In the genomic region with DNA sequence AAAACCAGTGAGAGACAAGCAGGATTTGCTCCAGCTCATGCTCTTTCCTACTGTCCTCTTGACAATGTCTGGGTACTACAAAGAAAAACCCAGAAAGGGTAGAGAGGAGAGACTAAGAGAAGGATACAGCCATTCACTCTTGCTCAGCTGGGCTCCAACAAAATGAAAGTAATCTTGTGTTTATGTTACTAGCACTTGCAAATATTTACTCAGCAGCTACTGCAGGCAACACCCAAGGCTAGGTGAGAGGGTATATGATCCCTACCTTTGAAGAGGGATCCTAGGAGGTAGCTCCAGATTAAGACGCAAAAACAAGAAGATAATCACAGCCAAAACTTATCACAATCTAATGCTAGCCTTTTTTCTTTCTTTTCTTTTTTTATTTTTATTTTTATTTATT, we compare ENCODE assay signal across 17 cellular contexts.
"Had no signal": no experiment of that assay in that cellular context is flagged by ENCODE, and none has a peak within 500 bp of the region (broad histone marks: within the 10 kb centered on the region; RNA-seq: fewer than 3 reads in every experiment).

No MANE protein-coding gene starts in this region.

- H3K4me3 ChIP-seq: breast epithelium, heart left ventricle, neural progenitor cell, ovary, thyroid gland, vagina had no signal

- H3K4me1 ChIP-seq: breast epithelium, thyroid gland had no signal

- H3K9me3 ChIP-seq: breast epithelium, heart left ventricle, ovary, thyroid gland, vagina had no signal

- ATAC-seq: activated T-helper 17 cell treated with anti-CD3 and anti-CD28 coated beads, Interleukin-2, amount 50 U/mL, for 72 hours; heart left ventricle; left cardiac atrium; stimulated activated naive B cell treated with anti-CD40 and anti-IgM and Interleukin-4, amounts not matched to agents 10 μg/mL and 1 μg/mL and 100 μg/mL, for 72 hours had no signal

- DNase-seq: activated CD4-positive, alpha-beta T cell treated with anti-CD3 and anti-CD28 coated beads, Interleukin-2, amount 50 U/mL, for 1 hour; activated naive CD4-positive, alpha-beta T cell treated with Interleukin-2 at 50 U/mL for 16 hours; activated T-cell treated with anti-CD3 and anti-CD28 coated beads for 4 hours; anterior cingulate cortex; cerebellar nuclear complex; heart left ventricle; left cardiac atrium; naive B cell; ovary; stimulated activated CD4-positive, alpha-beta T cell treated with anti-CD3 and anti-CD28 coated beads, Interleukin-2, amount 100 ng/mL, for 48 hours; stimulated activated naive B cell treated with anti-CD40 and anti-IgM and Interleukin-4, amounts not matched to agents 10 μg/mL and 1 μg/mL and 100 μg/mL, for 72 hours; thyroid gland had no signal

- H3K27ac ChIP-seq: breast epithelium, epithelial cell of prostate, heart left ventricle, neural progenitor cell, ovary, thyroid gland, vagina had no signal

- H3K27me3 ChIP-seq: breast epithelium, heart left ventricle, neural progenitor cell, ovary, thyroid gland, vagina had no signal

- H3K36me3 ChIP-seq: breast epithelium, heart left ventricle, neural progenitor cell, ovary, thyroid gland, vagina had no signal
